In the genomic region with DNA sequence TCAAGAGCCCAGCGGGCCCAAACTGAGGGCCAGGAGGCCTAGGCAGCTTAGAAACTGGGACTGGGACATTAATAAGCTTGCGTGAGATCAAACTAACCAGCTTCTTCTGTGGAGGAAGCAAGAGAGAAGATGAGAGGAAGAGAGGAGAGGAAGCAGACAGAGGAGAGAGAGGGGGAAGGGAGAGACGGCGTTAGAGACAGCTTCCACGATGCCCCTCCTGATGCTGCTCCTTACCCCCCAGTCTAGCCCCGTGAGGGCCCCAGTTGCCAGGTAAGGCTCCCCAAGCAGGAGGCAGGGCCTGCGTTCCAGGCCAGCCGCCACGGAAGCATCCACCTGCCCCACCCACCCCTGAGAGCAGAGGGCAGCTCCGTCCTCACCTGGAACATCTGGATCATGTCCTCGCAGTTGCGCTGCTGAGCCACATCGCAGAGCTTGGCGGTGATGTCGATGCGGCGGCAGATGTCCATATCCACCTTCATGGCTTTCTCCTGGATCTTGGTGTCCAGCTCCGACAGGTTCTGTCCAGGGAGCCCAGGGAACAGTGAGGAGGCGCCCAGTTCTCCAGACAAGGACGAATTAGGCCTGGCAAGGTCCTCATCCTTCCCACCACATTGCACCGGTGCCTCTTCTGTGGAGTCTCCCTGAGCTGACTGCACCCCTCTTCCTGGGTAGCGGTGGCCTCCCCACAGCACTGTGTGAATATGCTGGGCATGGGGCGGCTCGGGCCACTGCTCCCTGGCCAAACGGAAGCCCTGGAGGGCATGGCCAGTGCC, we compare ENCODE assay signal across 10 cellular contexts. TPM values are rescaled to one million over a fixed set of nuclear protein-coding genes. Genes with fewer than 3 reads are reported as not detected.
DNase-seq lines count a peak whose midpoint lies in the region; ATAC-seq and TF ChIP-seq lines count a peak whose summit lies in the region.
"Had no signal": no experiment of that assay in that cellular context is flagged by ENCODE, and none has a peak within 500 bp of the region (broad histone marks: within the 10 kb centered on the region; RNA-seq: fewer than 3 reads in every experiment).

No MANE protein-coding gene starts in this region.

- H3K4me1 ChIP-seq in fibroblast of lung (ENCODE audit: control insufficient read depth, extremely low read depth, insufficient read depth, low read length) (peaks cover 50% of the 10 kb centered on the region), subcutaneous abdominal adipose tissue (ENCODE audit: control insufficient read depth in 5 of 5, insufficient read depth in 5 of 5, low read length in 5 of 5) (peaks cover 11 to 69% (median 60%) of the 10 kb centered on the region in 5 donors)

- H4K20me1 ChIP-seq in fibroblast of lung (ENCODE audit: control insufficient read depth, extremely low read depth, insufficient read depth, low read length) = no peaks in the 10 kb centered on the region

- H3K4me3 Mint-ChIP-seq in T-helper 17 cell = no peak overlapping the region

- peak overlapping the region; percentile 78 for H3K27ac Mint-ChIP-seq in T-helper 17 cell

- H3K4me3 ChIP-seq in fibroblast of lung (replicated peaks in 1 of 4; ENCODE audit: control extremely low read depth in 1 of 4, insufficient read depth in 1 of 4, low read depth in 3 of 4, low read length in 4 of 4) (no peak overlapping the region), subcutaneous abdominal adipose tissue (ENCODE audit: low read depth in 1 of 5, low read length in 5 of 5) (peak overlapping the region in 2 of 5 donors; percentile 9)

- peaks cover 9% of the 10 kb centered on the region for H3K36me3 Mint-ChIP-seq in T-helper 17 cell (ENCODE audit: low read depth)

- H3K9me3 ChIP-seq in T-helper 17 cell (ENCODE audit: control insufficient read depth, low read length, poor library complexity, severe bottlenecking) = no peaks in the 10 kb centered on the region
- H3K9me3 ChIP-seq in fibroblast of lung (ENCODE audit: control insufficient read depth, insufficient read depth, low read depth, low read length) = no peaks in the 10 kb centered on the region
- no peaks in the 10 kb centered on the region for H3K9me3 ChIP-seq in subcutaneous abdominal adipose tissue (ENCODE audit: control insufficient read depth in 5 of 5, low read length in 5 of 5)

- H3K36me3 ChIP-seq in fibroblast of lung (ENCODE audit: control insufficient read depth, insufficient read depth, low read length) = peaks cover 16% of the 10 kb centered on the region
- peaks cover 2 to 55% (median 46%) of the 10 kb centered on the region in 5 donors for H3K36me3 ChIP-seq in subcutaneous abdominal adipose tissue (ENCODE audit: control insufficient read depth in 5 of 5, insufficient read depth in 5 of 5, low read length in 5 of 5)

- no peak for ATAC-seq in T-helper 17 cell
- ATAC-seq in HG02840 (IDR thresholded peaks at IDR 0.05; ENCODE audit: low FRiP score, unreplicated experiment) = no peak
- ATAC-seq: HCT116; naive thymus-derived CD8-positive, alpha-beta T cell had no signal

- H3K9ac ChIP-seq in fibroblast of lung (ENCODE audit: insufficient read depth, low read length) = peak overlapping the region; percentile 5
- peak overlapping the region in 1 of 5 donors; percentile 39 for H3K9ac ChIP-seq in subcutaneous abdominal adipose tissue (ENCODE audit: low read length in 5 of 5)

- DNase-seq in T-helper 17 cell (no peak), fibroblast of lung (ENCODE audit: low read depth in 2 of 2) (no peak), SHP77 (lab: John Stamatoyannopoulos, UW) (no peak), NCI-H2107 (lab: John Stamatoyannopoulos, UW) (no peak)
- DNase-seq: activated CD4-positive, alpha-beta T cell treated with anti-CD3 and anti-CD28 coated beads for 4 hours; naive thymus-derived CD8-positive, alpha-beta T cell; NCI-H1417 had no signal

- H2AFZ ChIP-seq in fibroblast of lung (ENCODE audit: low read length) = no peak overlapping the region

- no peaks in the 10 kb centered on the region for H3K27me3 Mint-ChIP-seq in T-helper 17 cell
- H3K27me3 Mint-ChIP-seq: naive thymus-derived CD8-positive, alpha-beta T cell had no signal

- H3K27me3 ChIP-seq in fibroblast of lung (ENCODE audit: control insufficient read depth, insufficient read depth, low read length) (no peaks in the 10 kb centered on the region), subcutaneous abdominal adipose tissue (ENCODE audit: control insufficient read depth in 5 of 5, insufficient read depth in 4 of 5, low read length in 5 of 5) (no peaks in the 10 kb centered on the region)

- H3K4me2 ChIP-seq in fibroblast of lung (ENCODE audit: extremely low read depth, insufficient read depth, low read length) = peak overlapping the region; percentile 11

- peaks cover 68% of the 10 kb centered on the region for H3K79me2 ChIP-seq in fibroblast of lung (ENCODE audit: control insufficient read depth, insufficient read depth, low read length)

- TF ChIP-seq CTCF in fibroblast of lung (conservative IDR thresholded peaks at IDR 0.05 in 1 of 2, IDR thresholded peaks at IDR 0.05 in 1 of 2; ENCODE audit: low read depth in 1 of 2, low read length in 2 of 2) = no peak

- H3K27ac ChIP-seq in fibroblast of lung (ENCODE audit: insufficient read depth, low read length) (peak overlapping the region; percentile 97), subcutaneous abdominal adipose tissue (ENCODE audit: low read depth, low read length) (peak overlapping the region; percentile 26)

- H3K4me1 Mint-ChIP-seq in T-helper 17 cell = peaks cover 27% of the 10 kb centered on the region

RNA-seq across cellular contexts. Expression of a gene that starts 6.3 kb away (rescaled TPM):
- total RNA-seq in T-helper 17 cell = 10 to 100 TPM; 29.3 to 37.3 TPM
- 8.2 and 16.8 TPM in 2 replicates for total RNA-seq in fibroblast of lung
- 21.7 and 26.9 TPM in 2 replicates for polyA plus RNA-seq in fibroblast of lung
- 23.6 and 25.6 TPM in 2 replicates for polyA plus RNA-seq in fibroblast of lung (2012)
- polyA minus RNA-seq in fibroblast of lung (ENCODE audit: low replicate concordance) = 18.8 and 22.0 TPM in 2 replicates

RNA-seq across cellular contexts. Expression of a gene that starts 15.2 kb away (rescaled TPM):
- total RNA-seq in T-helper 17 cell (100 to 1,000 TPM; 640 to 695 TPM), fibroblast of lung (4,386 and 6,255 TPM in 2 replicates)
- 8,983 and 11,838 TPM in 2 replicates for polyA plus RNA-seq in fibroblast of lung
- 8,065 and 9,561 TPM in 2 replicates for polyA plus RNA-seq in fibroblast of lung (2012)
- polyA minus RNA-seq in fibroblast of lung (ENCODE audit: low replicate concordance) = 22,076 and 22,226 TPM in 2 replicates

RNA-seq across cellular contexts. Expression of a gene that starts 18.5 kb away (rescaled TPM):
- total RNA-seq in T-helper 17 cell (100 to 1,000 TPM in 1 of 2 donors, 10 to 100 TPM in 1; 90.0 to 122 TPM), fibroblast of lung (11.7 and 13.9 TPM in 2 replicates)
- 26.1 and 47.8 TPM in 2 replicates for polyA plus RNA-seq in fibroblast of lung
- 18.6 and 34.5 TPM in 2 replicates for polyA plus RNA-seq in fibroblast of lung (2012)
- polyA minus RNA-seq in fibroblast of lung (ENCODE audit: low replicate concordance) = 77.1 and 94.1 TPM in 2 replicates

RNA-seq across cellular contexts. Expression of a gene that starts 55.7 kb away (rescaled TPM):
- total RNA-seq in T-helper 17 cell = 10 to 100 TPM; 16.9 to 24.3 TPM
- 18.7 and 42.3 TPM in 2 replicates for total RNA-seq in fibroblast of lung
- polyA plus RNA-seq in fibroblast of lung = 17.2 and 50.9 TPM in 2 replicates
- polyA plus RNA-seq in fibroblast of lung (2012) = 16.7 and 45.5 TPM in 2 replicates
- polyA minus RNA-seq in fibroblast of lung (ENCODE audit: low replicate concordance) = 32.1 and 176 TPM in 2 replicates

RNA-seq across cellular contexts. Expression of a gene that starts 56.5 kb away (rescaled TPM):
- total RNA-seq in T-helper 17 cell = 10 to 100 TPM; 36.6 to 42.2 TPM
- total RNA-seq in fibroblast of lung = 118 and 142 TPM in 2 replicates
- polyA plus RNA-seq in fibroblast of lung = 120 and 166 TPM in 2 replicates
- 242 and 298 TPM in 2 replicates for polyA plus RNA-seq in fibroblast of lung (2012)
- polyA minus RNA-seq in fibroblast of lung (ENCODE audit: low replicate concordance) = 10.5 and 16.3 TPM in 2 replicates
